Comparison of ENCODE assay signal across 8 cellular contexts in the genomic region with DNA sequence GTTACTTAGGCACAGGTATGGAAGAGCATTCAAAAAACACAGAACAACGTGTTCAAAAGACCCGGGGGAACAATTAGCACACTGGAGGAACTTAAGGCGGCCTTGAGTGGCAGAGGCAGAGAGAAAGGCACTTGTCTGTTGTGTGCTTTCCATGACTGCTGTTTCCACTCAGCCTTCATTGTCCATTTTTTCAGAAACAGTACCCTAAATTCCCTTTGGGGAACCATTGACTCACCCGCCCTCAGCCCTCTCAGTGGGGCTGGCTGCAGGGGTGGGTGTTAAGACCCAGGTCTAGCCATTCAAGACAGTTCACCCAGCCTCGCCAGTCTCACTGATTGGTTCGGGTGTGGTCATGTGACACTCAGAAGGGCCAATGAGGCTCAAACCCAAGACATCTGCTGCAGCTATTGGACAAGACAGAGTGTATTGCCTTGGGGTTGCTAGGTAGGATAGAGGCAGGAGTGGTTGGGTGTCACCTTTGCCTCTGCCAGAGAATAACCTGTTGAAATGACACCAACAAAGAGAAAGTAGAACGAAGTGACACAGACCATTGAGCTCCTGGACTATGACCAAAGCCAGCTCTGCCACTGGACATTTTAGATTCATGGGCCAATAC. TPM values are rescaled to one million over a fixed set of nuclear protein-coding genes. Genes with fewer than 3 reads are reported as not detected.
DNase-seq lines count a peak whose midpoint lies in the region; ATAC-seq and TF ChIP-seq lines count a peak whose summit lies in the region.

No MANE protein-coding gene starts in this region.

- no peak for TF ChIP-seq EP300 in sigmoid colon (IDR thresholded peaks at IDR 0.05)

- H3K36me3 ChIP-seq in PC-9 (ENCODE audit: low read depth) (no peaks in the 10 kb centered on the region), sigmoid colon (no peaks in the 10 kb centered on the region)

- H3K4me3 ChIP-seq in PC-9 (no peak overlapping the region), sigmoid colon (no peak overlapping the region)

- 0 out of 2 replicates have a peak, but pooled peaks cover 5% of the 10 kb centered on the region for H3F3A ChIP-seq in PC-9 (ENCODE audit: insufficient read depth, low read depth)

- H3K9me3 ChIP-seq in PC-9 (ENCODE audit: insufficient read depth, low read depth), result no peaks in the 10 kb centered on the region
- H3K9me3 ChIP-seq in sigmoid colon, result no peaks in the 10 kb centered on the region

- TF ChIP-seq POLR2A in sigmoid colon (IDR thresholded peaks at IDR 0.05), result no peak

- ATAC-seq in GM21528 (IDR thresholded peaks at IDR 0.05; ENCODE audit: low FRiP score, unreplicated experiment) (peak; percentile 97), HG03521 (IDR thresholded peaks at IDR 0.05; ENCODE audit: unreplicated experiment) (peak; percentile 99)

- in situ Hi-C loops in T47D (cut with HindIII; ENCODE audit: low pct_unique_long_range_greater_than_20kb, low sequenced_read_pairs), result no loop called here

- 86 to 88% methylated on average over 7 of the region's 7 CpGs for WGBS in sigmoid colon, 2 donors

- POLR2A ChIA-PET in PC-9 (lab: Charles Lee; ENCODE audit: unreplicated experiment), result no interaction called here

- 0 out of 2 replicates have a peak, but pooled peaks cover 2% of the 10 kb centered on the region for H3K4me1 ChIP-seq in PC-9 (replicated peaks; ENCODE audit: insufficient read depth)
- H3K4me1 ChIP-seq in sigmoid colon, result no peaks in the 10 kb centered on the region

- H3K27ac ChIP-seq in PC-9, result no peak overlapping the region
- H3K27ac ChIP-seq in sigmoid colon, result no peak overlapping the region

- H3K27me3 ChIP-seq in PC-9 (ENCODE audit: insufficient read depth, low read depth) (no peaks in the 10 kb centered on the region), sigmoid colon (no peaks in the 10 kb centered on the region)

- H4K20me1 ChIP-seq in PC-9 (ENCODE audit: insufficient read depth), result no peaks in the 10 kb centered on the region

- peak; percentile 5 to 89 (median 26) for DNase-seq in NCI-H1417 (lab: John Stamatoyannopoulos, UW)
- no peak for DNase-seq in NCI-H1417 treated with DMSO at 0.1 percent for 48 hours (lab: John Stamatoyannopoulos, UW)
- peak; percentile 25 to 50 for DNase-seq in PC-9
- DNase-seq in T47D (ENCODE audit: low read depth in 1 of 2, low spot score in 1 of 2), result peak; percentile 33 to 91
- peak; percentile 26 for DNase-seq in sigmoid colon
- DNase-seq in foreskin melanocyte, result no peak

- no peak overlapping the region for H3K4me2 ChIP-seq in PC-9

- TF ChIP-seq CTCF in PC-9 (conservative IDR thresholded peaks at IDR 0.05), result no peak
- TF ChIP-seq CTCF in sigmoid colon (IDR thresholded peaks at IDR 0.05), result no peak

- H3K79me2 ChIP-seq in PC-9 (ENCODE audit: low read depth), result no peaks in the 10 kb centered on the region

- intact Hi-C loops in PC-9 (cut with micrococcal nuclease; ENCODE audit: unreplicated experiment) (no loop called here), sigmoid colon (cut with DNase I) (no loop called here)

- no peak overlapping the region for H2AFZ ChIP-seq in PC-9

- CTCF ChIA-PET in PC-9 (lab: Charles Lee), result no interaction called here

- no peaks in the 10 kb centered on the region for H3K9me2 ChIP-seq in PC-9 (ENCODE audit: insufficient read depth)

- no TSS peak for BruUV-seq in PC-9 (replicated peaks; lab: Mats Ljungman, UMichigan)

RNA-seq across cellular contexts. Expression of a gene that starts 19.6 kb away (rescaled TPM):
- 93.4 and 125 TPM in 2 replicates for total RNA-seq in PC-9 (2021)
- 10 to 100 TPM; 29.5 to 44.2 (median 34.7) TPM for total RNA-seq in sigmoid colon
- polyA plus RNA-seq in sigmoid colon, result 10 to 100 TPM; 23.9 to 34.9 (median 30.6) TPM

RNA-seq across cellular contexts. Expression of a gene that starts 41.4 kb away (rescaled TPM):
- total RNA-seq in PC-9 (2021) (139 and 146 TPM in 2 replicates), sigmoid colon (10 to 100 TPM; 22.5 to 51.8 (median 32.5) TPM)
- polyA plus RNA-seq in sigmoid colon, result 10 to 100 TPM in 1 of 3 donors, 1 to 10 TPM in 2; 1.8 to 17.6 (median 1.8) TPM

RNA-seq across cellular contexts. Expression of a gene that starts 51.1 kb away (rescaled TPM):
- 0.11 and 0.43 TPM in 2 replicates for total RNA-seq in PC-9 (2021)
- over 10,000 TPM in 1 of 4 donors, 1,000 to 10,000 TPM in 3; 4,282 to 11,818 (median 7,071) TPM for total RNA-seq in sigmoid colon
- 100 to 1,000 TPM in 1 of 3 donors, 10 to 100 TPM in 1, 1 to 10 TPM in 1; 5.1 to 262 (median 31.8) TPM for polyA plus RNA-seq in sigmoid colon

Comparison
In these comparisons a context has a peak if more than half of its experiments do, and no peak if none do; other contexts are left out.
1. DNase-seq: peak in NCI-H1417 (3 of 3), PC-9 (2 of 2), T47D (2 of 2) and sigmoid colon (single experiment); none in NCI-H1417 treated with DMSO at 0.1 percent for 48 hours (single experiment) and foreskin melanocyte (single experiment).
2. RNA of a gene that starts 51.1 kb away (total RNA-seq): 4,282 to 11,818 TPM in sigmoid colon; 0.11 to 0.43 TPM in PC-9; every median in the first group is over 1,000 times any median in the second.